Comparison of ENCODE assay signal across 8 cellular contexts in the genomic region with DNA sequence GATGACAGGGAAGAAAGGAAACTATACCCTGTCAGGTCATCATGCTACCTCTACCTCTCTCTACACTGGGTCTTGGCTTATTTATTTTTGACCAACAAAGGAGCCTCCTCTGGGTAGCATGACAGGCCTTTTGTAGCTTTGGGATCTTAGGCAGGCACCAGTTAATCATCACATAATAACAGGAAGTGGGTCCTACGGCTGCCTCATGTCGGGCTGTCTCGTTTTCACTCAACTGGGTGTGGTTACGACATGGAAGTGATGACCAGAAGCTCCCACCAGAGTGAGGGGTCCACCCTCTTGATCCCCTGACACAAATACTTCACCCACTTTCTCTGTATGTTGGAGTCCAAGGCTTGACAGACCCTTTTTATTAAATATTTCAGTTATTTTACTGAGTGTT.
DNase-seq lines count a peak whose midpoint lies in the region; ATAC-seq and TF ChIP-seq lines count a peak whose summit lies in the region.

No MANE protein-coding gene starts in this region.

- H3K4me3 ChIP-seq in H7 (ENCODE audit: insufficient read depth, low read depth, low read length) (no peak overlapping the region), gastroesophageal sphincter (no peak overlapping the region)

- H3K27ac ChIP-seq in gastroesophageal sphincter: no peak overlapping the region

- TF ChIP-seq POLR2A in gastroesophageal sphincter (IDR thresholded peaks at IDR 0.05): no peak

- no peak for TF ChIP-seq CTCF in gastroesophageal sphincter (IDR thresholded peaks at IDR 0.05)

- ATAC-seq in HG03135 (IDR thresholded peaks at IDR 0.05; ENCODE audit: unreplicated experiment) (peak; percentile 98), gastroesophageal sphincter (no peak)

- peaks cover 10 to 47% (median 31%) of the 10 kb centered on the region in 3 donors for H3K4me1 ChIP-seq in gastroesophageal sphincter

- H3K27me3 ChIP-seq in H7 (ENCODE audit: control insufficient read depth, insufficient read depth, low read length) (no peaks in the 10 kb centered on the region), gastroesophageal sphincter (no peaks in the 10 kb centered on the region)

- H3K36me3 ChIP-seq in H7 (replicated peaks; ENCODE audit: control insufficient read depth, insufficient read depth, low read length) (no peaks in the 10 kb centered on the region), gastroesophageal sphincter (no peaks in the 10 kb centered on the region)

- TF ChIP-seq EP300 in gastroesophageal sphincter (IDR thresholded peaks at IDR 0.05): no peak

- no peaks in the 10 kb centered on the region for H3K9me3 ChIP-seq in gastroesophageal sphincter

- 38 to 75% methylated on average over 3 to 4 of the region's 4 CpGs for WGBS in gastroesophageal sphincter (ENCODE audit: low coverage in 1 of 2), 2 donors

- peak; percentile 17 to 31 (median 20) for DNase-seq in stimulated activated CD4-positive, alpha-beta T cell treated with anti-CD3 and anti-CD28 coated beads, Interleukin-12 subunit alpha, Interleukin-12 subunit beta, amount 100 ng/mL, for 48 hours (ENCODE audit: low read depth in 2 of 3, low spot score in 1 of 3)
- DNase-seq in stimulated activated CD4-positive, alpha-beta T cell treated with anti-CD3 and anti-CD28 coated beads, Interleukin-12 subunit alpha, Interleukin-12 subunit beta, amount 100 ng/mL, for 4 hours: no peak
- peak; percentile 59 for DNase-seq in activated CD8-positive, alpha-beta memory T cell treated with anti-CD3 and anti-CD28 coated beads, Interleukin-2, amount 50 U/mL, for 48 hours
- DNase-seq in D341Med (ENCODE audit: low spot score) (no peak), H7 (no peak), NCI-H2171 (lab: John Stamatoyannopoulos, UW) (no peak)

Comparison
In these comparisons a context has a peak if more than half of its experiments do, and no peak if none do; other contexts are left out.
1. DNase-seq: peak in stimulated activated CD4-positive, alpha-beta T cell treated with anti-CD3 and anti-CD28 coated beads, Interleukin-12 subunit alpha, Interleukin-12 subunit beta, amount 100 ng/mL, for 48 hours (3 of 3) and activated CD8-positive, alpha-beta memory T cell treated with anti-CD3 and anti-CD28 coated beads, Interleukin-2, amount 50 U/mL, for 48 hours (single experiment); none in stimulated activated CD4-positive, alpha-beta T cell treated with anti-CD3 and anti-CD28 coated beads, Interleukin-12 subunit alpha, Interleukin-12 subunit beta, amount 100 ng/mL, for 4 hours (single experiment), D341Med (single experiment), H7 (single experiment) and NCI-H2171 (single experiment).